ENCODE assay signal across 1 cellular context in the genomic region with DNA sequence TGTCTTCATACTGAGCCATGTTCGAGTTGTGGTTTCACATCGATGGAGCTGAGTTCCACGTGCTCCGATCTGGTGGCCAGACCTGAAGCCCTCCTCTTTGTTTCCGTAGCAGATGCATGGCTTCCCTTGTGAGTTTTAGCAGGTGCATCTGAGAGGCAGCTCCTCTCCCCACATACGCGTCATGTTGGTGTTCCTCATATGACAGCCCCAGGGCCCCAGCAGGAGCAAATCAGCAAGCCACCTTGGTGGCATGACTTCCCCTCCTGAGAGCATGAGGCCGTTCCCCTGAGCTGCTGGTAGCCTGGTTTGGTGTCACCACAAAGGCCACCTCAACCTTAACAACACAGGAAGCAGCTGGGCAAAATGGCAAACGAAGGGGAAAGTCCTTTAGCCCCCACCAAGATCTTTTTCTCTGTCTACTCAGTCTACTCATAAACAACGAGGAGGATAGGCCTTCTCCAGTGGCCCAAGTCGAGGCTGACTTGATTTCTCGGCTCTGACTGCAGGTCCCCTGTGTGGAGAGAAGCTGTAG.
A peak's percentile ranks its signal among the peaks of the same experiment; 100 is the strongest.
TF ChIP-seq lines count a peak whose summit lies in the region.

No MANE protein-coding gene starts in this region.

TF ChIP-seq in K562, 482 proteins besides CTCF, POLR2A, EP300 and RAD21 (continued from another document and continues in another):
- TF ChIP-seq, protein P1, sequence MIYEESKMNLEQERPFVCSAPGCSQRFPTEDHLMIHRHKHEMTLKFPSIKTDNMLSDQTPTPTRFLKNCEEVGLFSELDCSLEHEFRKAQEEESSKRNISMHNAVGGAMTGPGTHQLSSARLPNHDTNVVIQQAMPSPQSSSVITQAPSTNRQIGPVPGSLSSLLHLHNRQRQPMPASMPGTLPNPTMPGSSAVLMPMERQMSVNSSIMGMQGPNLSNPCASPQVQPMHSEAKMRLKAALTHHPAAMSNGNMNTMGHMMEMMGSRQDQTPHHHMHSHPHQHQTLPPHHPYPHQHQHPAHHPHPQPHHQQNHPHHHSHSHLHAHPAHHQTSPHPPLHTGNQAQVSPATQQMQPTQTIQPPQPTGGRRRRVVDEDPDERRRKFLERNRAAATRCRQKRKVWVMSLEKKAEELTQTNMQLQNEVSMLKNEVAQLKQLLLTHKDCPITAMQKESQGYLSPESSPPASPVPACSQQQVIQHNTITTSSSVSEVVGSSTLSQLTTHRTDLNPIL (CRISPR knock-in tag; IDR thresholded peaks at IDR 0.05), result peak; percentile 69; the same call in 1 of the 2 replicates
- TF ChIP-seq ZFPM2 (CRISPR knock-in tag; IDR thresholded peaks at IDR 0.05), result 0 out of 2 replicates have a peak, but pooled peaks have one; percentile 15
- TF ChIP-seq TRIM24 (IDR thresholded peaks at IDR 0.05), result no peak
- 0 out of 2 replicates have a peak, but pooled peaks have one; percentile 2 for TF ChIP-seq CTBP1 (IDR thresholded peaks at IDR 0.05; ENCODE audit: borderline replicate concordance)
- TF ChIP-seq, protein P2, sequence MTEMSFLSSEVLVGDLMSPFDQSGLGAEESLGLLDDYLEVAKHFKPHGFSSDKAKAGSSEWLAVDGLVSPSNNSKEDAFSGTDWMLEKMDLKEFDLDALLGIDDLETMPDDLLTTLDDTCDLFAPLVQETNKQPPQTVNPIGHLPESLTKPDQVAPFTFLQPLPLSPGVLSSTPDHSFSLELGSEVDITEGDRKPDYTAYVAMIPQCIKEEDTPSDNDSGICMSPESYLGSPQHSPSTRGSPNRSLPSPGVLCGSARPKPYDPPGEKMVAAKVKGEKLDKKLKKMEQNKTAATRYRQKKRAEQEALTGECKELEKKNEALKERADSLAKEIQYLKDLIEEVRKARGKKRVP (CRISPR knock-in tag; IDR thresholded peaks at IDR 0.05), result 0 out of 2 replicates have a peak, but pooled peaks have one; percentile 41
- TF ChIP-seq, protein P3, sequence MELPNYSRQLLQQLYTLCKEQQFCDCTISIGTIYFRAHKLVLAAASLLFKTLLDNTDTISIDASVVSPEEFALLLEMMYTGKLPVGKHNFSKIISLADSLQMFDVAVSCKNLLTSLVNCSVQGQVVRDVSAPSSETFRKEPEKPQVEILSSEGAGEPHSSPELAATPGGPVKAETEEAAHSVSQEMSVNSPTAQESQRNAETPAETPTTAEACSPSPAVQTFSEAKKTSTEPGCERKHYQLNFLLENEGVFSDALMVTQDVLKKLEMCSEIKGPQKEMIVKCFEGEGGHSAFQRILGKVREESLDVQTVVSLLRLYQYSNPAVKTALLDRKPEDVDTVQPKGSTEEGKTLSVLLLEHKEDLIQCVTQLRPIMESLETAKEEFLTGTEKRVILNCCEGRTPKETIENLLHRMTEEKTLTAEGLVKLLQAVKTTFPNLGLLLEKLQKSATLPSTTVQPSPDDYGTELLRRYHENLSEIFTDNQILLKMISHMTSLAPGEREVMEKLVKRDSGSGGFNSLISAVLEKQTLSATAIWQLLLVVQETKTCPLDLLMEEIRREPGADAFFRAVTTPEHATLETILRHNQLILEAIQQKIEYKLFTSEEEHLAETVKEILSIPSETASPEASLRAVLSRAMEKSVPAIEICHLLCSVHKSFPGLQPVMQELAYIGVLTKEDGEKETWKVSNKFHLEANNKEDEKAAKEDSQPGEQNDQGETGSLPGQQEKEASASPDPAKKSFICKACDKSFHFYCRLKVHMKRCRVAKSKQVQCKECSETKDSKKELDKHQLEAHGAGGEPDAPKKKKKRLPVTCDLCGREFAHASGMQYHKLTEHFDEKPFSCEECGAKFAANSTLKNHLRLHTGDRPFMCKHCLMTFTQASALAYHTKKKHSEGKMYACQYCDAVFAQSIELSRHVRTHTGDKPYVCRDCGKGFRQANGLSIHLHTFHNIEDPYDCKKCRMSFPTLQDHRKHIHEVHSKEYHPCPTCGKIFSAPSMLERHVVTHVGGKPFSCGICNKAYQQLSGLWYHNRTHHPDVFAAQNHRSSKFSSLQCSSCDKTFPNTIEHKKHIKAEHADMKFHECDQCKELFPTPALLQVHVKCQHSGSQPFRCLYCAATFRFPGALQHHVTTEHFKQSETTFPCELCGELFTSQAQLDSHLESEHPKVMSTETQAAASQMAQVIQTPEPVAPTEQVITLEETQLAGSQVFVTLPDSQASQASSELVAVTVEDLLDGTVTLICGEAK (IDR thresholded peaks at IDR 0.05), result no peak
- TF ChIP-seq, protein P3 (CRISPR knock-in tag; IDR thresholded peaks at IDR 0.05), result no peak
- TF ChIP-seq PTRF (tag; IDR thresholded peaks at IDR 0.05), result no peak
- peak; percentile 15; the same call in 1 of the 2 replicates for TF ChIP-seq ZNF324 (CRISPR knock-in tag; IDR thresholded peaks at IDR 0.05)
- TF ChIP-seq SMAD4 (CRISPR knock-in tag; conservative IDR thresholded peaks at IDR 0.05), result peak; percentile 63
- TF ChIP-seq, protein P4, sequence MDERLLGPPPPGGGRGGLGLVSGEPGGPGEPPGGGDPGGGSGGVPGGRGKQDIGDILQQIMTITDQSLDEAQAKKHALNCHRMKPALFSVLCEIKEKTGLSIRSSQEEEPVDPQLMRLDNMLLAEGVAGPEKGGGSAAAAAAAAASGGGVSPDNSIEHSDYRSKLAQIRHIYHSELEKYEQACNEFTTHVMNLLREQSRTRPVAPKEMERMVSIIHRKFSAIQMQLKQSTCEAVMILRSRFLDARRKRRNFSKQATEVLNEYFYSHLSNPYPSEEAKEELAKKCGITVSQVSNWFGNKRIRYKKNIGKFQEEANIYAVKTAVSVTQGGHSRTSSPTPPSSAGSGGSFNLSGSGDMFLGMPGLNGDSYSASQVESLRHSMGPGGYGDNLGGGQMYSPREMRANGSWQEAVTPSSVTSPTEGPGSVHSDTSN (CRISPR knock-in tag; IDR thresholded peaks at IDR 0.05; ENCODE audit: low read depth), result no peak
- TF ChIP-seq, protein P4 (tag; conservative IDR thresholded peaks at IDR 0.05; ENCODE audit: low read depth), result no peak
- no peak for TF ChIP-seq EZH2 (IDR thresholded peaks at IDR 0.05; ENCODE audit: borderline replicate concordance, low read depth, low read length)
- TF ChIP-seq TAF9B (IDR thresholded peaks at IDR 0.05; ENCODE audit: partially characterized antibody), result no peak
- TF ChIP-seq DDX20 (tag; IDR thresholded peaks at IDR 0.05; ENCODE audit: low read depth), result 0 out of 2 replicates have a peak, but pooled peaks have one; percentile 14
- TF ChIP-seq, protein P5, sequence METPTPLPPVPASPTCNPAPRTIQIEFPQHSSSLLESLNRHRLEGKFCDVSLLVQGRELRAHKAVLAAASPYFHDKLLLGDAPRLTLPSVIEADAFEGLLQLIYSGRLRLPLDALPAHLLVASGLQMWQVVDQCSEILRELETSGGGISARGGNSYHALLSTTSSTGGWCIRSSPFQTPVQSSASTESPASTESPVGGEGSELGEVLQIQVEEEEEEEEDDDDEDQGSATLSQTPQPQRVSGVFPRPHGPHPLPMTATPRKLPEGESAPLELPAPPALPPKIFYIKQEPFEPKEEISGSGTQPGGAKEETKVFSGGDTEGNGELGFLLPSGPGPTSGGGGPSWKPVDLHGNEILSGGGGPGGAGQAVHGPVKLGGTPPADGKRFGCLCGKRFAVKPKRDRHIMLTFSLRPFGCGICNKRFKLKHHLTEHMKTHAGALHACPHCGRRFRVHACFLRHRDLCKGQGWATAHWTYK (CRISPR knock-in tag; IDR thresholded peaks at IDR 0.05), result peak; percentile 84
- TF ChIP-seq, protein P6, sequence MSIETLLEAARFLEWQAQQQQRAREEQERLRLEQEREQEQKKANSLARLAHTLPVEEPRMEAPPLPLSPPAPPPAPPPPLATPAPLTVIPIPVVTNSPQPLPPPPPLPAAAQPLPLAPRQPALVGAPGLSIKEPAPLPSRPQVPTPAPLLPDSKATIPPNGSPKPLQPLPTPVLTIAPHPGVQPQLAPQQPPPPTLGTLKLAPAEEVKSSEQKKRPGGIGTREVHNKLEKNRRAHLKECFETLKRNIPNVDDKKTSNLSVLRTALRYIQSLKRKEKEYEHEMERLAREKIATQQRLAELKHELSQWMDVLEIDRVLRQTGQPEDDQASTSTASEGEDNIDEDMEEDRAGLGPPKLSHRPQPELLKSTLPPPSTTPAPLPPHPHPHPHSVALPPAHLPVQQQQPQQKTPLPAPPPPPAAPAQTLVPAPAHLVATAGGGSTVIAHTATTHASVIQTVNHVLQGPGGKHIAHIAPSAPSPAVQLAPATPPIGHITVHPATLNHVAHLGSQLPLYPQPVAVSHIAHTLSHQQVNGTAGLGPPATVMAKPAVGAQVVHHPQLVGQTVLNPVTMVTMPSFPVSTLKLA (conservative IDR thresholded peaks at IDR 0.05), result no peak
- peak; percentile 69; the same call in 1 of the 2 replicates for TF ChIP-seq ZNF766 (CRISPR knock-in tag; conservative IDR thresholded peaks at IDR 0.05)
- no peak for TF ChIP-seq DIDO1 (tag; IDR thresholded peaks at IDR 0.05; ENCODE audit: low read depth)
- peak; percentile 62; the same call in 1 of the 2 replicates for TF ChIP-seq ZBTB17 (CRISPR knock-in tag; IDR thresholded peaks at IDR 0.05)
- no peak for TF ChIP-seq NFYB (IDR thresholded peaks at IDR 0.05; ENCODE audit: extremely low read depth, insufficient read length)
- TF ChIP-seq ZNF184 (CRISPR knock-in tag; IDR thresholded peaks at IDR 0.05), result no peak
- no peak for TF ChIP-seq RNF2 (IDR thresholded peaks at IDR 0.05)
- TF ChIP-seq, protein P7, sequence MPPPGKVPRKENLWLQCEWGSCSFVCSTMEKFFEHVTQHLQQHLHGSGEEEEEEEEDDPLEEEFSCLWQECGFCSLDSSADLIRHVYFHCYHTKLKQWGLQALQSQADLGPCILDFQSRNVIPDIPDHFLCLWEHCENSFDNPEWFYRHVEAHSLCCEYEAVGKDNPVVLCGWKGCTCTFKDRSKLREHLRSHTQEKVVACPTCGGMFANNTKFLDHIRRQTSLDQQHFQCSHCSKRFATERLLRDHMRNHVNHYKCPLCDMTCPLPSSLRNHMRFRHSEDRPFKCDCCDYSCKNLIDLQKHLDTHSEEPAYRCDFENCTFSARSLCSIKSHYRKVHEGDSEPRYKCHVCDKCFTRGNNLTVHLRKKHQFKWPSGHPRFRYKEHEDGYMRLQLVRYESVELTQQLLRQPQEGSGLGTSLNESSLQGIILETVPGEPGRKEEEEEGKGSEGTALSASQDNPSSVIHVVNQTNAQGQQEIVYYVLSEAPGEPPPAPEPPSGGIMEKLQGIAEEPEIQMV (tag; conservative IDR thresholded peaks at IDR 0.05; ENCODE audit: low read depth), result 0 out of 2 replicates have a peak, but pooled peaks have one; percentile 4
- TF ChIP-seq, protein P8, sequence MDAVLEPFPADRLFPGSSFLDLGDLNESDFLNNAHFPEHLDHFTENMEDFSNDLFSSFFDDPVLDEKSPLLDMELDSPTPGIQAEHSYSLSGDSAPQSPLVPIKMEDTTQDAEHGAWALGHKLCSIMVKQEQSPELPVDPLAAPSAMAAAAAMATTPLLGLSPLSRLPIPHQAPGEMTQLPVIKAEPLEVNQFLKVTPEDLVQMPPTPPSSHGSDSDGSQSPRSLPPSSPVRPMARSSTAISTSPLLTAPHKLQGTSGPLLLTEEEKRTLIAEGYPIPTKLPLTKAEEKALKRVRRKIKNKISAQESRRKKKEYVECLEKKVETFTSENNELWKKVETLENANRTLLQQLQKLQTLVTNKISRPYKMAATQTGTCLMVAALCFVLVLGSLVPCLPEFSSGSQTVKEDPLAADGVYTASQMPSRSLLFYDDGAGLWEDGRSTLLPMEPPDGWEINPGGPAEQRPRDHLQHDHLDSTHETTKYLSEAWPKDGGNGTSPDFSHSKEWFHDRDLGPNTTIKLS (IDR thresholded peaks at IDR 0.05; ENCODE audit: borderline replicate concordance, low read depth), result no peak
- TF ChIP-seq, protein P9, sequence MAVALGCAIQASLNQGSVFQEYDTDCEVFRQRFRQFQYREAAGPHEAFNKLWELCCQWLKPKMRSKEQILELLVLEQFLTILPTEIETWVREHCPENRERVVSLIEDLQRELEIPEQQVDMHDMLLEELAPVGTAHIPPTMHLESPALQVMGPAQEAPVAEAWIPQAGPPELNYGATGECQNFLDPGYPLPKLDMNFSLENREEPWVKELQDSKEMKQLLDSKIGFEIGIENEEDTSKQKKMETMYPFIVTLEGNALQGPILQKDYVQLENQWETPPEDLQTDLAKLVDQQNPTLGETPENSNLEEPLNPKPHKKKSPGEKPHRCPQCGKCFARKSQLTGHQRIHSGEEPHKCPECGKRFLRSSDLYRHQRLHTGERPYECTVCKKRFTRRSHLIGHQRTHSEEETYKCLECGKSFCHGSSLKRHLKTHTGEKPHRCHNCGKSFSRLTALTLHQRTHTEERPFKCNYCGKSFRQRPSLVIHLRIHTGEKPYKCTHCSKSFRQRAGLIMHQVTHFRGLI (CRISPR knock-in tag; IDR thresholded peaks at IDR 0.05), result peak; percentile 71; the same call in 1 of the 2 replicates
- TF ChIP-seq RAD51 (IDR thresholded peaks at IDR 0.05; ENCODE audit: borderline replicate concordance, low read depth), result no peak
- 0 out of 2 replicates have a peak, but pooled peaks have one; percentile 43 for TF ChIP-seq ERF (CRISPR knock-in tag; IDR thresholded peaks at IDR 0.05)
- TF ChIP-seq FOXA3 (CRISPR knock-in tag; conservative IDR thresholded peaks at IDR 0.05 in 1 of 2, IDR thresholded peaks at IDR 0.05 in 1 of 2), result no peak
- no peak for TF ChIP-seq MYC (IDR thresholded peaks at IDR 0.05; ENCODE audit: low read depth, low read length)
- peak; percentile 81; the same call in 1 of the 2 replicates for TF ChIP-seq MYC (CRISPR knock-in tag; IDR thresholded peaks at IDR 0.05; ENCODE audit: borderline replicate concordance, low read depth)
- 0 out of 2 replicates have a peak, but pooled peaks have one; percentile 70 for TF ChIP-seq BCL6 (CRISPR knock-in tag; IDR thresholded peaks at IDR 0.05)
